Comparison of ENCODE assay signal across 14 cellular contexts in genomic region chr17:35069311-35069710, GRCh38. TPM values are rescaled to one million over a fixed set of nuclear protein-coding genes. Genes with fewer than 3 reads are reported as not detected.
DNase-seq lines count a peak whose midpoint lies in the region; ATAC-seq, FAIRE-seq and TF ChIP-seq lines count a peak whose summit lies in the region.
"Had no signal": no experiment of that assay in that cellular context is flagged by ENCODE, and none has a peak within 500 bp of the region (broad histone marks: within the 10 kb centered on the region; RNA-seq: fewer than 3 reads in every experiment).

No MANE protein-coding gene starts in this region.

- TF ChIP-seq CTCF in natural killer cell (IDR thresholded peaks at IDR 0.05): no peak

- intact Hi-C loops in natural killer cell (cut with micrococcal nuclease): no loop called here

- ATAC-seq in natural killer cell treated with Interleukin-12 subunit alpha and Interleukin-12 subunit beta and Interleukin-15 and Interleukin-18, amount 100 ng/mL, for 72 hours: no peak
- ATAC-seq in natural killer cell: no peak
- no peak for ATAC-seq in activated T-helper 17 cell treated with anti-CD3 and anti-CD28 coated beads, Interleukin-2, amount 50 U/mL, for 72 hours (replicated peaks)
- ATAC-seq in GM21381 (IDR thresholded peaks at IDR 0.05; ENCODE audit: unreplicated experiment): no peak

- DNase-seq in natural killer cell treated with Interleukin-12 subunit alpha and Interleukin-12 subunit beta and Interleukin-15 and Interleukin-18, amount 100 ng/mL, for 72 hours (ENCODE audit: low spot score): no peak
- DNase-seq in natural killer cell (no peak), kidney glomerular epithelial cell (lab: John Stamatoyannopoulos, UW) (peak; percentile 51), Kasumi-1 (lab: John Stamatoyannopoulos, UW) (no peak), RCC 7860 (ENCODE audit: low spot score) (no peak)
- DNase-seq in stimulated activated CD4-positive, alpha-beta T cell treated with anti-CD3 and anti-CD28 coated beads, Interleukin-2, amount 100 ng/mL, for 24 hours: no peak
- DNase-seq: activated CD8-positive, alpha-beta memory T cell treated with anti-CD3 and anti-CD28 coated beads for 24 hours; BE2C; hippocampal formation; midbrain; trophoblast cell had no signal

- peak overlapping the region; percentile 83 for H3K4me3 Mint-ChIP-seq in natural killer cell treated with Interleukin-12 subunit alpha and Interleukin-12 subunit beta and Interleukin-15 and Interleukin-18, amount 100 ng/mL, for 72 hours
- no peak overlapping the region for H3K4me3 Mint-ChIP-seq in natural killer cell
- peak overlapping the region; percentile 5 for H3K4me3 Mint-ChIP-seq in activated T-helper 17 cell treated with anti-CD3 and anti-CD28 coated beads, Interleukin-2, amount 50 U/mL, for 72 hours

- H3K27me3 Mint-ChIP-seq in natural killer cell treated with Interleukin-12 subunit alpha and Interleukin-12 subunit beta and Interleukin-15 and Interleukin-18, amount 100 ng/mL, for 72 hours: no peaks in the 10 kb centered on the region
- no peaks in the 10 kb centered on the region for H3K27me3 Mint-ChIP-seq in natural killer cell (ENCODE audit: low read depth in 2 of 2)
- no peaks in the 10 kb centered on the region for H3K27me3 Mint-ChIP-seq in activated T-helper 17 cell treated with anti-CD3 and anti-CD28 coated beads, Interleukin-2, amount 50 U/mL, for 72 hours

- H3K36me3 Mint-ChIP-seq in natural killer cell treated with Interleukin-12 subunit alpha and Interleukin-12 subunit beta and Interleukin-15 and Interleukin-18, amount 100 ng/mL, for 72 hours: peaks cover 18% of the 10 kb centered on the region
- no peaks in the 10 kb centered on the region for H3K36me3 Mint-ChIP-seq in natural killer cell
- peaks cover 64% of the 10 kb centered on the region for H3K36me3 Mint-ChIP-seq in activated T-helper 17 cell treated with anti-CD3 and anti-CD28 coated beads, Interleukin-2, amount 50 U/mL, for 72 hours (ENCODE audit: low read depth)

- H3K9me3 Mint-ChIP-seq in natural killer cell treated with Interleukin-12 subunit alpha and Interleukin-12 subunit beta and Interleukin-15 and Interleukin-18, amount 100 ng/mL, for 72 hours: no peaks in the 10 kb centered on the region
- H3K9me3 Mint-ChIP-seq in natural killer cell: no peaks in the 10 kb centered on the region
- H3K9me3 Mint-ChIP-seq in activated T-helper 17 cell treated with anti-CD3 and anti-CD28 coated beads, Interleukin-2, amount 50 U/mL, for 72 hours: no peaks in the 10 kb centered on the region

- H3K27ac Mint-ChIP-seq in natural killer cell treated with Interleukin-12 subunit alpha and Interleukin-12 subunit beta and Interleukin-15 and Interleukin-18, amount 100 ng/mL, for 72 hours: peak overlapping the region; percentile 60 to 90
- H3K27ac Mint-ChIP-seq in natural killer cell: no peak overlapping the region
- no peak overlapping the region for H3K27ac Mint-ChIP-seq in activated T-helper 17 cell treated with anti-CD3 and anti-CD28 coated beads, Interleukin-2, amount 50 U/mL, for 72 hours

- H3K4me1 Mint-ChIP-seq in natural killer cell treated with Interleukin-12 subunit alpha and Interleukin-12 subunit beta and Interleukin-15 and Interleukin-18, amount 100 ng/mL, for 72 hours (ENCODE audit: low read depth in 2 of 2): peaks cover 65 to 79% of the 10 kb centered on the region in 2 donors
- peaks cover 57 to 65% of the 10 kb centered on the region in 2 donors for H3K4me1 Mint-ChIP-seq in natural killer cell
- H3K4me1 Mint-ChIP-seq in activated T-helper 17 cell treated with anti-CD3 and anti-CD28 coated beads, Interleukin-2, amount 50 U/mL, for 72 hours: peaks cover 44% of the 10 kb centered on the region

- FAIRE-seq in RCC 7860 (lab: Jason Lieb, UNC): no peak

RNA-seq across cellular contexts. Expression of gene RFFL, which starts 5.8 kb away (rescaled TPM):
- 10 to 100 TPM; 87.6 to 91.5 TPM for total RNA-seq in natural killer cell treated with Interleukin-12 subunit alpha and Interleukin-12 subunit beta and Interleukin-15 and Interleukin-18, amount 100 ng/mL, for 72 hours
- 10 to 100 TPM; 50.0 to 86.6 (median 75.9) TPM for total RNA-seq in natural killer cell
- 10 to 100 TPM; 32.9 to 51.1 TPM for total RNA-seq in activated T-helper 17 cell treated with anti-CD3 and anti-CD28 coated beads, Interleukin-2, amount 50 U/mL, for 72 hours

RNA-seq across cellular contexts. Expression of gene RAD51D, which starts 50.3 kb away (rescaled TPM):
- 10 to 100 TPM; 27.8 to 68.3 TPM for total RNA-seq in natural killer cell treated with Interleukin-12 subunit alpha and Interleukin-12 subunit beta and Interleukin-15 and Interleukin-18, amount 100 ng/mL, for 72 hours
- 10 to 100 TPM; 15.4 to 27.0 (median 22.7) TPM for total RNA-seq in natural killer cell
- 10 to 100 TPM; 23.9 to 36.6 TPM for total RNA-seq in activated T-helper 17 cell treated with anti-CD3 and anti-CD28 coated beads, Interleukin-2, amount 50 U/mL, for 72 hours

RNA-seq across cellular contexts. Expression of gene FNDC8, which starts 52.1 kb away (rescaled TPM):
- total RNA-seq in natural killer cell treated with Interleukin-12 subunit alpha and Interleukin-12 subunit beta and Interleukin-15 and Interleukin-18, amount 100 ng/mL, for 72 hours: not detected
- not detected for total RNA-seq in natural killer cell
- total RNA-seq in activated T-helper 17 cell treated with anti-CD3 and anti-CD28 coated beads, Interleukin-2, amount 50 U/mL, for 72 hours: not detected
- total RNA-seq: T-helper 2 cell treated with Interferon-gamma antibody and Interleukin-4, amounts not matched to agents 100 ng/mL and 5 ng/mL, for 36 hours had no signal

Comparison
In these comparisons a context has a peak if more than half of its experiments do, and no peak if none do; other contexts are left out.
1. H3K27ac Mint-ChIP-seq: peak in natural killer cell treated with Interleukin-12 subunit alpha and Interleukin-12 subunit beta and Interleukin-15 and Interleukin-18, amount 100 ng/mL, for 72 hours (2 of 2); none in natural killer cell (0 of 2) and activated T-helper 17 cell treated with anti-CD3 and anti-CD28 coated beads, Interleukin-2, amount 50 U/mL, for 72 hours (single experiment).